ENCODE assay signal across 24 cellular contexts in the genomic region with DNA sequence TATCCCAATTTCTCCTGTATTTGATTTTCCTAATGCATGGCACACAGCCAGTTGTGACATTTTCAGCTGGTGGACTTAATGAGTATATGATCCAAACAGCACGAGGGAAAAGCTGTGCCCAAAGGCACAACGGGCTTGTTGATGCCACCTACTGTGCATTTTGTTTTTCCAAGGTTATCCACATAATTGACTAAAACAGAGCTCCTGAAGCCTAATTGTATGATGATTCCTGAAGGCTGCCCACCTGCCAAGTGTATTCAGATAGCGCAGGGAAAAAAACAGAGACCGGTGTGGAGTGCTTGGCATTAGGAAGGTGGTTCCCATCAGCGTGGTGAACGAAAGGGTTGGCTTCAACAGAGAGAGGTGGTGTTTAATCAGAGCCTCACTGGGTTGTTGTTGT. TPM values are rescaled to one million over a fixed set of nuclear protein-coding genes. Genes with fewer than 3 reads are reported as not detected.
DNase-seq lines count a peak whose midpoint lies in the region; ATAC-seq and TF ChIP-seq lines count a peak whose summit lies in the region.
"Had no signal": no experiment of that assay in that cellular context is flagged by ENCODE, and none has a peak within 500 bp of the region (broad histone marks: within the 10 kb centered on the region; RNA-seq: fewer than 3 reads in every experiment).

No MANE protein-coding gene starts in this region.

- no peak for ATAC-seq in activated T-cell treated with anti-CD3 and anti-CD28 coated beads, Interleukin-2, amount 50 U/mL, for 72 hours (replicated peaks in 1 of 2)
- ATAC-seq in activated T-cell treated with anti-CD3 and anti-CD28 coated beads, Interleukin-2, amount 50 U/mL, for 4 hours: no peak
- ATAC-seq in left colon (no peak), HG02981 (IDR thresholded peaks at IDR 0.05; ENCODE audit: unreplicated experiment) (no peak)
- ATAC-seq: esophagus mucosa; stimulated activated naive B cell treated with anti-CD40 and anti-IgM and Interleukin-4, amounts not matched to agents 10 μg/mL and 1 μg/mL and 100 μg/mL, for 72 hours had no signal

- H3K36me3 Mint-ChIP-seq in activated T-cell treated with anti-CD3 and anti-CD28 coated beads, Interleukin-2, amount 50 U/mL, for 72 hours (ENCODE audit: insufficient read depth in 2 of 2): peaks cover 0 to 2% of the 10 kb centered on the region in 2 donors
- H3K36me3 Mint-ChIP-seq in activated T-cell treated with anti-CD3 and anti-CD28 coated beads, Interleukin-2, amount 50 U/mL, for 4 hours (ENCODE audit: insufficient read depth): peaks cover 6% of the 10 kb centered on the region
- H3K36me3 Mint-ChIP-seq: stimulated activated naive B cell treated with anti-CD40 and anti-IgM and Interleukin-4, amounts not matched to agents 10 μg/mL and 1 μg/mL and 100 μg/mL, for 72 hours had no signal

- H3K4ac ChIP-seq in mesendoderm (ENCODE audit: low read depth, low read length): no peak overlapping the region

- H3K9me3 ChIP-seq in HEK293 (ENCODE audit: control insufficient read depth, insufficient read depth, low read depth, low read length): no peaks in the 10 kb centered on the region
- no peaks in the 10 kb centered on the region for H3K9me3 ChIP-seq in tibial nerve
- H3K9me3 ChIP-seq: HAP-1, vagina had no signal

- H3K4me3 ChIP-seq in HEK293 (ENCODE audit: low read depth, low read length) (no peak overlapping the region), mesendoderm (ENCODE audit: low read length) (no peak overlapping the region), tibial nerve (no peak overlapping the region)
- H3K4me3 ChIP-seq: HAP-1, lung, skin epidermis, vagina had no signal

- H3K56ac ChIP-seq in mesendoderm (ENCODE audit: low read length): no peak overlapping the region

- H3K27ac ChIP-seq in HEK293 (ENCODE audit: extremely low read depth, low read depth, low read length) (no peak overlapping the region; the same call in 1 of the 2 replicates), mesendoderm (ENCODE audit: low read depth, low read length) (peak overlapping the region; percentile 27), tibial nerve (no peak overlapping the region)
- H3K27ac ChIP-seq: C4-2B, skin epidermis, vagina had no signal

- no peak for TF ChIP-seq EP300 in tibial nerve (IDR thresholded peaks at IDR 0.05)

- POLR2A ChIA-PET in HEK293 (lab: Yijun Ruan, JAX): no interaction called here

- TF ChIP-seq CTCF in HEK293 (tag by site-specific recombination; IDR thresholded peaks at IDR 0.05) (no peak), tibial nerve (IDR thresholded peaks at IDR 0.05) (no peak)

- no CpG with 5 or more reads among the region's 6 CpGs for WGBS in mesendoderm (ENCODE audit: extremely low coverage, insufficient coverage, low lambda C conversion rate)
- WGBS in tibial nerve, 2 donors: 83 to 86% methylated on average over 6 of the region's 6 CpGs

- peak overlapping the region; percentile 16 for H3K9ac ChIP-seq in mesendoderm (ENCODE audit: low read length)

- H3K9me3 Mint-ChIP-seq in activated T-cell treated with anti-CD3 and anti-CD28 coated beads, Interleukin-2, amount 50 U/mL, for 72 hours: no peaks in the 10 kb centered on the region
- no peaks in the 10 kb centered on the region for H3K9me3 Mint-ChIP-seq in activated T-cell treated with anti-CD3 and anti-CD28 coated beads, Interleukin-2, amount 50 U/mL, for 4 hours
- H3K9me3 Mint-ChIP-seq: activated T-helper 1 cell treated with anti-CD3 and anti-CD28 coated beads, Interleukin-12 subunit alpha, Interleukin-12 subunit beta, Interleukin-2, Interleukin-4 antibody, amounts not matched to agents 30 ng/mL and 10 ng/mL and 1 ng/mL, durations not matched to agents 14 hours and 24 hours and 36 hours; stimulated activated naive B cell treated with anti-CD40 and anti-IgM and Interleukin-4, amounts not matched to agents 10 μg/mL and 1 μg/mL and 100 μg/mL, for 72 hours; T-helper 1 cell treated with Interleukin-12 subunit alpha and Interleukin-12 subunit beta and Interleukin-4 antibody, amounts not matched to agents 30 μg/mL and 1 μg/mL, for 36 hours had no signal

- no peak overlapping the region for H3K23ac ChIP-seq in mesendoderm (ENCODE audit: low read length)

- H2AK5ac ChIP-seq in mesendoderm (ENCODE audit: low read length): no peak overlapping the region

- H3K36me3 ChIP-seq in HEK293 (ENCODE audit: control insufficient read depth in 2 of 2, insufficient read depth in 1 of 2, low read length in 2 of 2) (no peaks in the 10 kb centered on the region), mesendoderm (ENCODE audit: control insufficient read depth, insufficient read depth, low read length) (no peaks in the 10 kb centered on the region), tibial nerve (no peaks in the 10 kb centered on the region)
- H3K36me3 ChIP-seq: HAP-1, vagina had no signal

- peak overlapping the region; percentile 55 for H3K27ac Mint-ChIP-seq in activated T-cell treated with anti-CD3 and anti-CD28 coated beads, Interleukin-2, amount 50 U/mL, for 72 hours
- H3K27ac Mint-ChIP-seq: activated T-helper 1 cell treated with anti-CD3 and anti-CD28 coated beads, Interleukin-12 subunit alpha, Interleukin-12 subunit beta, Interleukin-2, Interleukin-4 antibody, amounts not matched to agents 30 ng/mL and 10 ng/mL and 1 ng/mL, durations not matched to agents 14 hours and 24 hours and 36 hours; stimulated activated naive B cell treated with anti-CD40 and anti-IgM and Interleukin-4, amounts not matched to agents 10 μg/mL and 1 μg/mL and 100 μg/mL, for 72 hours had no signal

- no peak overlapping the region for H2BK5ac ChIP-seq in mesendoderm (ENCODE audit: low read length)

- H3K4me2 ChIP-seq in mesendoderm (ENCODE audit: low read length): no peak overlapping the region

- no peak for TF ChIP-seq POLR2A in tibial nerve (IDR thresholded peaks at IDR 0.05)

- peaks cover 84% of the 10 kb centered on the region for H3K4me1 Mint-ChIP-seq in activated T-cell treated with anti-CD3 and anti-CD28 coated beads, Interleukin-2, amount 50 U/mL, for 72 hours (ENCODE audit: low read depth)
- H3K4me1 Mint-ChIP-seq in activated T-cell treated with anti-CD3 and anti-CD28 coated beads, Interleukin-2, amount 50 U/mL, for 4 hours (ENCODE audit: low read depth): peaks cover 65% of the 10 kb centered on the region
- H3K4me1 Mint-ChIP-seq: stimulated activated naive B cell treated with anti-CD40 and anti-IgM and Interleukin-4, amounts not matched to agents 10 μg/mL and 1 μg/mL and 100 μg/mL, for 72 hours had no signal

- no peak for DNase-seq in activated T-cell treated with anti-CD3 and anti-CD28 coated beads, Interleukin-2, amount 50 U/mL, for 72 hours
- DNase-seq in activated T-cell treated with anti-CD3 and anti-CD28 coated beads, Interleukin-2, amount 50 U/mL, for 4 hours: no peak
- DNase-seq in NCI-H748 treated with DMSO at 0.1 percent for 48 hours (lab: John Stamatoyannopoulos, UW) (peak; percentile 97), mesendoderm (peak; percentile 60), tibial nerve (ENCODE audit: low spot score in 2 of 2) (no peak), left colon (no peak)
- DNase-seq: activated CD4-positive, alpha-beta T cell treated with anti-CD3 and anti-CD28 coated beads for 4 hours; effector memory CD4-positive, alpha-beta T cell; foreskin melanocyte; hippocampal formation; Kasumi-1; nucleus accumbens; stimulated activated CD4-positive, alpha-beta T cell treated with anti-CD3 and anti-CD28 coated beads, Interleukin-2, amount 100 ng/mL, for 48 hours; stimulated activated naive B cell treated with anti-CD40 and anti-IgM and Interleukin-4, amounts not matched to agents 10 μg/mL and 1 μg/mL and 100 μg/mL, for 72 hours had no signal

- H4K5ac ChIP-seq in mesendoderm (ENCODE audit: low read length): no peak overlapping the region

- no peak overlapping the region for H4K8ac ChIP-seq in mesendoderm (ENCODE audit: low read depth, low read length)

- H3K79me2 ChIP-seq in mesendoderm (ENCODE audit: control insufficient read depth, insufficient read depth, low read length): peaks cover 37% of the 10 kb centered on the region

- CTCF ChIA-PET in HEK293 (lab: Yijun Ruan, JAX): interaction anchor here (0.5 kb wide), 1 partner anchor 262 kb away, joined by 4 read pairs; no protein-coding TSS in a partner anchor

- no peak overlapping the region for H2BK120ac ChIP-seq in mesendoderm (ENCODE audit: low read depth, low read length)

- no peaks in the 10 kb centered on the region for H3K27me3 ChIP-seq in mesendoderm (ENCODE audit: insufficient read depth, low read length, poor library complexity)
- no peaks in the 10 kb centered on the region for H3K27me3 ChIP-seq in tibial nerve
- H3K27me3 ChIP-seq: vagina had no signal

- H3K4me1 ChIP-seq in HEK293 (ENCODE audit: control insufficient read depth, insufficient read depth, low read length): peaks cover 24% of the 10 kb centered on the region
- H3K4me1 ChIP-seq in mesendoderm (ENCODE audit: control insufficient read depth, low read depth, low read length): peaks cover 14% of the 10 kb centered on the region
- H3K4me1 ChIP-seq in tibial nerve: peaks cover 0 to 48% (median 2%) of the 10 kb centered on the region in 4 donors

- H3K27me3 Mint-ChIP-seq in activated T-cell treated with anti-CD3 and anti-CD28 coated beads, Interleukin-2, amount 50 U/mL, for 72 hours (ENCODE audit: low read depth): no peaks in the 10 kb centered on the region
- H3K27me3 Mint-ChIP-seq in activated T-cell treated with anti-CD3 and anti-CD28 coated beads, Interleukin-2, amount 50 U/mL, for 4 hours (ENCODE audit: low read depth): no peaks in the 10 kb centered on the region

- peaks cover 9% of the 10 kb centered on the region for H3K79me1 ChIP-seq in mesendoderm (ENCODE audit: low read length)

- H3K18ac ChIP-seq in mesendoderm (ENCODE audit: low read length): no peak overlapping the region

- no peak overlapping the region for H3K4me3 Mint-ChIP-seq in activated T-cell treated with anti-CD3 and anti-CD28 coated beads, Interleukin-2, amount 50 U/mL, for 72 hours
- no peak overlapping the region for H3K4me3 Mint-ChIP-seq in activated T-cell treated with anti-CD3 and anti-CD28 coated beads, Interleukin-2, amount 50 U/mL, for 4 hours
- H3K4me3 Mint-ChIP-seq: activated T-helper 1 cell treated with anti-CD3 and anti-CD28 coated beads, Interleukin-12 subunit alpha, Interleukin-12 subunit beta, Interleukin-2, Interleukin-4 antibody, amounts not matched to agents 30 ng/mL and 10 ng/mL and 1 ng/mL, durations not matched to agents 14 hours and 24 hours and 36 hours; stimulated activated naive B cell treated with anti-CD40 and anti-IgM and Interleukin-4, amounts not matched to agents 10 μg/mL and 1 μg/mL and 100 μg/mL, for 72 hours; T-helper 1 cell treated with Interleukin-12 subunit alpha and Interleukin-12 subunit beta and Interleukin-4 antibody, amounts not matched to agents 30 μg/mL and 1 μg/mL, for 36 hours had no signal

- H2BK15ac ChIP-seq in mesendoderm (replicated peaks; ENCODE audit: low read depth): no peak overlapping the region

- intact Hi-C loops in left colon (cut with DNase I, micrococcal nuclease): no loop called here

RNA-seq across cellular contexts. Expression of gene RBMS1, which starts 14.9 kb away (rescaled TPM):
- 10 to 100 TPM; 48.4 to 55.1 TPM for total RNA-seq in activated T-cell treated with anti-CD3 and anti-CD28 coated beads, Interleukin-2, amount 50 U/mL, for 72 hours
- 10 to 100 TPM; 47.1 to 63.4 (median 56.3) TPM for total RNA-seq in activated T-cell treated with anti-CD3 and anti-CD28 coated beads, Interleukin-2, amount 50 U/mL, for 4 hours
- polyA plus RNA-seq in mesendoderm (2013, experiment 1 of 2): 147 TPM
- polyA plus RNA-seq in mesendoderm (2013, experiment 2 of 2): 139 TPM
- 10 to 100 TPM; 68.1 to 83.4 (median 72.5) TPM for total RNA-seq in tibial nerve
- 10 to 100 TPM in 1 of 2 donors, 1 to 10 TPM in 1; 7.5 to 18.6 TPM for total RNA-seq in left colon

Comparison
In these comparisons a context has a peak if more than half of its experiments do, and no peak if none do; other contexts are left out.
1. DNase-seq: peak in NCI-H748 treated with DMSO at 0.1 percent for 48 hours (single experiment) and mesendoderm (single experiment); none in activated T-cell treated with anti-CD3 and anti-CD28 coated beads, Interleukin-2, amount 50 U/mL, for 72 hours (0 of 2), activated T-cell treated with anti-CD3 and anti-CD28 coated beads, Interleukin-2, amount 50 U/mL, for 4 hours (single experiment), tibial nerve (0 of 2) and left colon (0 of 2).